In genomic region chr10:102918817-102919236, GRCh38 we compare ENCODE assay signal across 8 cellular contexts. TPM values are rescaled to one million over a fixed set of nuclear protein-coding genes. Genes with fewer than 3 reads are reported as not detected.
A peak's percentile ranks its signal among the peaks of the same experiment; 100 is the strongest.
DNase-seq lines count a peak whose midpoint lies in the region; ATAC-seq and TF ChIP-seq lines count a peak whose summit lies in the region.

No MANE protein-coding gene starts in this region.

- no peaks in the 10 kb centered on the region; the same call in 1 of the 2 replicates for H3K27me3 Mint-ChIP-seq in HFFc6 (ENCODE audit: insufficient read depth)
- H3K27me3 Mint-ChIP-seq in nephron (ENCODE audit: low read depth) = peaks cover 19% of the 10 kb centered on the region

- H3K36me3 Mint-ChIP-seq in HFFc6 (ENCODE audit: low read depth) = peaks cover 5% of the 10 kb centered on the region; the same call in 1 of the 2 replicates
- no peaks in the 10 kb centered on the region for H3K36me3 Mint-ChIP-seq in nephron (ENCODE audit: low read depth)

- DNase-seq in D341Med (ENCODE audit: low spot score) (peak; percentile 46), HFFc6 (no peak), midbrain (lab: John Stamatoyannopoulos, UW) (no peak), foreskin melanocyte (no peak)
- peak; percentile 21 for DNase-seq in activated CD4-positive, alpha-beta T cell treated with anti-CD3 and anti-CD28 coated beads for 1 hour
- peak; percentile 21 for DNase-seq in effector CD8-positive, alpha-beta T cell (lab: John Stamatoyannopoulos, UW)

- peak overlapping the region; percentile 88; the same call in 1 of the 2 replicates for H3K27ac Mint-ChIP-seq in HFFc6
- H3K27ac Mint-ChIP-seq in nephron = no peak overlapping the region

- H3K4me3 Mint-ChIP-seq in HFFc6 = peak overlapping the region; percentile 94
- peak overlapping the region; percentile 94 to 95 (median 95) for H3K4me3 Mint-ChIP-seq in nephron

- H3K4me1 Mint-ChIP-seq in HFFc6 (ENCODE audit: low read depth) = peaks cover 49% of the 10 kb centered on the region
- H3K4me1 Mint-ChIP-seq in nephron = peaks cover 50% of the 10 kb centered on the region

- H3K9me3 Mint-ChIP-seq in HFFc6 (no peaks in the 10 kb centered on the region), nephron (no peaks in the 10 kb centered on the region)

- no peak for ATAC-seq in HG03097 (IDR thresholded peaks at IDR 0.05; ENCODE audit: low FRiP score, unreplicated experiment)

- TF ChIP-seq CTCF in HFFc6 (IDR thresholded peaks at IDR 0.05) = peak; percentile 25; the same call in 1 of the 2 replicates
- no peak for TF ChIP-seq CTCF in nephron (IDR thresholded peaks at IDR 0.05; ENCODE audit: unreplicated experiment in 3 of 3)

RNA-seq across cellular contexts. Expression of gene CNNM2, which starts 0.7 kb away (rescaled TPM):
- total RNA-seq in HFFc6 (2021; fragmentation: NEBNext Ultra II Directional; extraction: Animal tissue kit (Norgen Biotek cat#: 25700)) = 1 to 10 TPM; 7.7 to 9.1 (median 8.1) TPM

RNA-seq across cellular contexts. Expression of gene AS3MT, which starts 49.6 kb away (rescaled TPM):
- total RNA-seq in HFFc6 (2021; fragmentation: NEBNext Ultra II Directional; extraction: Animal tissue kit (Norgen Biotek cat#: 25700)) = 1 to 10 TPM; 2.4 to 3.9 (median 2.9) TPM

Comparison
In these comparisons a context has a peak if more than half of its experiments do, and no peak if none do; other contexts are left out.
1. DNase-seq: peak in D341Med (single experiment), activated CD4-positive, alpha-beta T cell treated with anti-CD3 and anti-CD28 coated beads for 1 hour (single experiment) and effector CD8-positive, alpha-beta T cell (single experiment); none in HFFc6 (single experiment), midbrain (single experiment) and foreskin melanocyte (single experiment).